Comparison of ENCODE assay signal across 9 cellular contexts in the genomic region with DNA sequence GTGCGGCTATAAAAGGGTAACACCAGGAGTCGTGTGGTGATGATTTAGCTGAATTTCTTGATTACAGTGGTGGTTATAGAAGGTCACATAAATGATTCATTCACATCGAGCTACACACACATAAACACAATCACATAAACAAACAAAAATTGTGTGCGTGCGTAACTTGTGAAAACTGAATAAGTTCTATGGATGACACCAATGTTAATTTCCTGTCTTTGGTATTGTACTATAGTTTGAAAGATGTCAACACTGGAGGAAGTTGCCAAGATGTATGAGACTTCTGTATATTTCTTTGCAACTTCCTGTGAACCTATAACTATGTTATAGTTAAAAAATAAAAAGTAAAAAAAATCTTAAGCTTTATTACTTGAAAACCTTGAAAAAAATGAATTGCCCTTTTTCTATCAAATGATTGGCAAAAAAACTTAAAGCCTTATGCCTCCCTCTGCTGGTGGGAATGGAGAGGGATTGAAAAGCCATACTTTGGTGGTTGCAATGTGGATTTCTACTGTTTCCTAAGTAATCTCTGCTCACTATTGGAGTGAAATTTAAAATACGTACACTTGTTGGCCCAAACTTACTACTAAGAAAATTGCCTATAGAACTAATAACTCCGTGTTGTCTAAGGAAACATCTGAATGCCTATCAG.
A peak's percentile ranks its signal among the peaks of the same experiment; 100 is the strongest.
DNase-seq lines count a peak whose midpoint lies in the region; ATAC-seq and TF ChIP-seq lines count a peak whose summit lies in the region.
"Had no signal": no experiment of that assay in that cellular context is flagged by ENCODE, and none has a peak within 500 bp of the region (broad histone marks: within the 10 kb centered on the region; RNA-seq: fewer than 3 reads in every experiment).

No MANE protein-coding gene starts in this region.

- H3K4me1 Mint-ChIP-seq in chondrocyte (ENCODE audit: low read depth), result no peaks in the 10 kb centered on the region
- no peaks in the 10 kb centered on the region for H3K4me1 Mint-ChIP-seq in activated T-helper 1 cell treated with anti-CD3 and anti-CD28 coated beads, Interleukin-12 subunit alpha, Interleukin-12 subunit beta, Interleukin-2, Interleukin-4 antibody, amounts not matched to agents 30 ng/mL and 10 ng/mL and 1 ng/mL, durations not matched to agents 14 hours and 24 hours and 36 hours (ENCODE audit: low read depth)

- no peak overlapping the region for H3K4me3 ChIP-seq in osteoblast (ENCODE audit: insufficient read depth, low read length)
- H3K4me3 ChIP-seq in prostate gland, result no peak overlapping the region

- WGBS in prostate gland, result 65% methylated on average over 7 of the region's 7 CpGs

- H3K9me3 ChIP-seq in osteoblast (ENCODE audit: low read depth, low read length) (no peaks in the 10 kb centered on the region), prostate gland (no peaks in the 10 kb centered on the region)

- no peak for TF ChIP-seq POLR2A in prostate gland (IDR thresholded peaks at IDR 0.05)

- H3K4me1 ChIP-seq in osteoblast (ENCODE audit: insufficient read depth, low read length) (no peaks in the 10 kb centered on the region), prostate gland (replicated peaks) (no peaks in the 10 kb centered on the region)

- no peaks in the 10 kb centered on the region for H4K20me1 ChIP-seq in osteoblast (ENCODE audit: insufficient read depth, low read length)

- no peak overlapping the region for H3K4me2 ChIP-seq in osteoblast (ENCODE audit: insufficient read depth, low read length)

- no peaks in the 10 kb centered on the region for H3K27me3 Mint-ChIP-seq in chondrocyte (ENCODE audit: low read depth)
- H3K27me3 Mint-ChIP-seq in activated T-helper 1 cell treated with anti-CD3 and anti-CD28 coated beads, Interleukin-12 subunit alpha, Interleukin-12 subunit beta, Interleukin-2, Interleukin-4 antibody, amounts not matched to agents 30 ng/mL and 10 ng/mL and 1 ng/mL, durations not matched to agents 14 hours and 24 hours and 36 hours (ENCODE audit: insufficient read depth), result peaks cover 21% of the 10 kb centered on the region

- no peaks in the 10 kb centered on the region for H3K9me3 Mint-ChIP-seq in chondrocyte (ENCODE audit: low read depth)
- H3K9me3 Mint-ChIP-seq in activated T-helper 1 cell treated with anti-CD3 and anti-CD28 coated beads, Interleukin-12 subunit alpha, Interleukin-12 subunit beta, Interleukin-2, Interleukin-4 antibody, amounts not matched to agents 30 ng/mL and 10 ng/mL and 1 ng/mL, durations not matched to agents 14 hours and 24 hours and 36 hours, result no peaks in the 10 kb centered on the region

- no peak overlapping the region for H3K27ac Mint-ChIP-seq in chondrocyte (ENCODE audit: unreplicated experiment)
- no peak overlapping the region for H3K27ac Mint-ChIP-seq in activated T-helper 1 cell treated with anti-CD3 and anti-CD28 coated beads, Interleukin-12 subunit alpha, Interleukin-12 subunit beta, Interleukin-2, Interleukin-4 antibody, amounts not matched to agents 30 ng/mL and 10 ng/mL and 1 ng/mL, durations not matched to agents 14 hours and 24 hours and 36 hours

- H3K36me3 ChIP-seq in osteoblast (ENCODE audit: insufficient read depth, low read length) (no peaks in the 10 kb centered on the region), prostate gland (no peaks in the 10 kb centered on the region)

- DNase-seq in EH (ENCODE audit: low read depth) (peak; percentile 19), chondrocyte (ENCODE audit: low spot score) (no peak), osteoblast (ENCODE audit: insufficient read length, low spot score, missing footprints) (peak; percentile 75), GM19238 (ENCODE audit: insufficient read length, low spot score) (no peak), prostate gland (ENCODE audit: low spot score) (no peak)
- DNase-seq in activated T-helper 1 cell treated with anti-CD3 and anti-CD28 coated beads, Interleukin-12 subunit alpha, Interleukin-12 subunit beta, Interleukin-2, Interleukin-4 antibody, amounts not matched to agents 30 ng/mL and 10 ng/mL and 1 ng/mL, durations not matched to agents 14 hours and 24 hours and 36 hours (ENCODE audit: low spot score), result no peak
- DNase-seq: T-helper 9 cell had no signal

- H3K4me3 Mint-ChIP-seq in chondrocyte (ENCODE audit: unreplicated experiment), result no peak overlapping the region
- no peak overlapping the region for H3K4me3 Mint-ChIP-seq in activated T-helper 1 cell treated with anti-CD3 and anti-CD28 coated beads, Interleukin-12 subunit alpha, Interleukin-12 subunit beta, Interleukin-2, Interleukin-4 antibody, amounts not matched to agents 30 ng/mL and 10 ng/mL and 1 ng/mL, durations not matched to agents 14 hours and 24 hours and 36 hours

- H3K36me3 Mint-ChIP-seq in chondrocyte (ENCODE audit: low read depth), result no peaks in the 10 kb centered on the region
- no peaks in the 10 kb centered on the region for H3K36me3 Mint-ChIP-seq in activated T-helper 1 cell treated with anti-CD3 and anti-CD28 coated beads, Interleukin-12 subunit alpha, Interleukin-12 subunit beta, Interleukin-2, Interleukin-4 antibody, amounts not matched to agents 30 ng/mL and 10 ng/mL and 1 ng/mL, durations not matched to agents 14 hours and 24 hours and 36 hours (ENCODE audit: low read depth)

- TF ChIP-seq CTCF in LNCAP (IDR thresholded peaks at IDR 0.05) (peak; percentile 52), chondrocyte (IDR thresholded peaks at IDR 0.05) (peak; percentile 76), osteoblast (IDR thresholded peaks at IDR 0.05; ENCODE audit: extremely low read depth, low read depth, low read length) (peak; percentile 78), prostate gland (IDR thresholded peaks at IDR 0.05) (peak in 1 of 4 experiments; percentile 20)

- ATAC-seq in GM19463 (IDR thresholded peaks at IDR 0.05; ENCODE audit: unreplicated experiment), result no peak

- intact Hi-C loops in activated T-helper 1 cell treated with anti-CD3 and anti-CD28 coated beads, Interleukin-12 subunit alpha, Interleukin-12 subunit beta, Interleukin-2, Interleukin-4 antibody, amounts not matched to agents 30 ng/mL and 10 ng/mL and 1 ng/mL, durations not matched to agents 14 hours and 24 hours and 36 hours (cut with micrococcal nuclease), result loop anchor here (1.0 kb wide), 2 partner anchors 45 to 179 kb away; no protein-coding TSS in a partner anchor
- intact Hi-C loops in prostate gland (cut with DNase I), result no loop called here

- H2AFZ ChIP-seq in osteoblast (ENCODE audit: low read length), result no peak overlapping the region

- H3K79me2 ChIP-seq in osteoblast (ENCODE audit: insufficient read depth, low read length), result no peaks in the 10 kb centered on the region

- no peak overlapping the region for H3K27ac ChIP-seq in osteoblast (ENCODE audit: low read depth, low read length)
- no peak overlapping the region for H3K27ac ChIP-seq in prostate gland

- peaks cover 2% of the 10 kb centered on the region for H3K27me3 ChIP-seq in osteoblast (ENCODE audit: insufficient read depth, low read length)
- no peaks in the 10 kb centered on the region for H3K27me3 ChIP-seq in prostate gland (replicated peaks; ENCODE audit: insufficient read depth)

Comparison
In these comparisons a context has a peak if more than half of its experiments do, and no peak if none do; other contexts are left out.
1. DNase-seq: peak in EH (single experiment) and osteoblast (single experiment); none in chondrocyte (single experiment), GM19238 (single experiment), activated T-helper 1 cell treated with anti-CD3 and anti-CD28 coated beads, Interleukin-12 subunit alpha, Interleukin-12 subunit beta, Interleukin-2, Interleukin-4 antibody, amounts not matched to agents 30 ng/mL and 10 ng/mL and 1 ng/mL, durations not matched to agents 14 hours and 24 hours and 36 hours (single experiment) and prostate gland (single experiment).